1 cellular context compared by ENCODE assay signal in the genomic region with DNA sequence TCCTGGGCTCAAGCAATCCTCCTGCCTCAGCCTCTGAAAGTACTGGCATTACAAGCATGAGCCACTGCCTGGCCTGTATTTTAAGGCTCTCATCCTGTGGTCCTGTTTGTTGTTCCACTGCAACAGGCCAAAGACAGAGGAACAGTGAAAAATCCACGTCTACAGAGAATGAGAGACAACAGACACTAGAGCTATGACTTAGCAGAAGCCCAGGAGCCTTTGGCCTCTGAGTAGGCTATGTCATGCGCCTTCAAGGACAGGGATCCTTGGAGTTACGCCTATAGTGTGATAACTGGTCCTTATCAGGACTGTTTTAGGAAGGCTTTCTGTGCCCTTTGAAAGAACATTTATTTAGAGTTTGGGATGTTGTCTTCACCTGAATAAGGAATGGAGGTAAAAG.
TF ChIP-seq lines count a peak whose summit lies in the region.

No MANE protein-coding gene starts in this region.

TF ChIP-seq in K562, 482 proteins besides CTCF, POLR2A, EP300 and RAD21 (continued from another document and continues in another):
- TF ChIP-seq NR2C2 (CRISPR knock-in tag; IDR thresholded peaks at IDR 0.05) (no peak), NR2C2 (tag; IDR thresholded peaks at IDR 0.05) (peak; percentile 77), ZFX (CRISPR knock-in tag; IDR thresholded peaks at IDR 0.05) (peak; percentile 67), TAF7 (tag; IDR thresholded peaks at IDR 0.05) (peak; percentile 39; the same call in 1 of the 2 replicates), CBX8 (IDR thresholded peaks at IDR 0.05; ENCODE audit: borderline replicate concordance, extremely low read depth, low read depth, low read length, poor library complexity, severe bottlenecking) (no peak), HEY1 (CRISPR knock-in tag; IDR thresholded peaks at IDR 0.05; ENCODE audit: borderline replicate concordance) (0 out of 2 replicates have a peak, but pooled peaks have one; percentile 66), HSF4 (CRISPR knock-in tag; IDR thresholded peaks at IDR 0.05; ENCODE audit: borderline replicate concordance) (no peak), EP400 (IDR thresholded peaks at IDR 0.05) (peak; percentile 36; the same call in 1 of the 2 replicates), ATF1 (CRISPR knock-in tag; IDR thresholded peaks at IDR 0.05) (no peak), ATF1 (tag; IDR thresholded peaks at IDR 0.05) (0 out of 2 replicates have a peak, but pooled peaks have one; percentile 8), ADNP (tag; IDR thresholded peaks at IDR 0.05) (no peak), ZNF239 (CRISPR knock-in tag; IDR thresholded peaks at IDR 0.05) (peak; percentile 73), ZNF780A (CRISPR knock-in tag; IDR thresholded peaks at IDR 0.05) (no peak), BHLHE40 (IDR thresholded peaks at IDR 0.05; ENCODE audit: low read length) (peak; percentile 27; the same call in 1 of the 2 replicates), HDGF (IDR thresholded peaks at IDR 0.05) (0 out of 2 replicates have a peak, but pooled peaks have one; percentile 47), ATF7 (IDR thresholded peaks at IDR 0.05) (peak; percentile 44; the same call in 1 of the 2 replicates), NFE2 (IDR thresholded peaks at IDR 0.05; ENCODE audit: low read depth) (peak; percentile 89), C11orf30 (IDR thresholded peaks at IDR 0.05; ENCODE audit: low read depth) (peak; percentile 82), NRF1 (conservative IDR thresholded peaks at IDR 0.05 in 1 of 2, IDR thresholded peaks at IDR 0.05 in 1 of 2) (peak; percentile 63 to 75), PHF20 (IDR thresholded peaks at IDR 0.05; ENCODE audit: partially characterized antibody) (no peak), CTBP1 (IDR thresholded peaks at IDR 0.05; ENCODE audit: borderline replicate concordance) (peak; percentile 52; the same call in 1 of the 2 replicates), MTA3 (IDR thresholded peaks at IDR 0.05; ENCODE audit: borderline replicate concordance) (peak; percentile 40; the same call in 1 of the 2 replicates), ILF3 (IDR thresholded peaks at IDR 0.05; ENCODE audit: borderline replicate concordance) (no peak), ZNF766 (CRISPR knock-in tag; conservative IDR thresholded peaks at IDR 0.05) (0 out of 2 replicates have a peak, but pooled peaks have one; percentile 38), GATAD2A (IDR thresholded peaks at IDR 0.05) (0 out of 2 replicates have a peak, but pooled peaks have one; percentile 27), SUPT5H (IDR thresholded peaks at IDR 0.05) (peak; percentile 42; the same call in 1 of the 2 replicates), HNRNPUL1 (IDR thresholded peaks at IDR 0.05; ENCODE audit: low read length) (no peak), NR2C1 (IDR thresholded peaks at IDR 0.05) (no peak; the same call in 1 of the 2 replicates), NR2C1 (tag; IDR thresholded peaks at IDR 0.05) (peak; percentile 45; the same call in 1 of the 2 replicates), TAL1 (IDR thresholded peaks at IDR 0.05) (no peak), SMAD3 (CRISPR knock-in tag; conservative IDR thresholded peaks at IDR 0.05) (no peak), MEIS2 (IDR thresholded peaks at IDR 0.05; ENCODE audit: partially characterized antibody) (peak; percentile 21), ZBTB26 (CRISPR knock-in tag; IDR thresholded peaks at IDR 0.05) (no peak), KDM2B (CRISPR knock-in tag; IDR thresholded peaks at IDR 0.05) (no peak), CXXC5 (CRISPR knock-in tag; IDR thresholded peaks at IDR 0.05) (peak; percentile 52; the same call in 1 of the 2 replicates), MAFG (tag; conservative IDR thresholded peaks at IDR 0.05) (peak; percentile 80), PHF8 (IDR thresholded peaks at IDR 0.05; ENCODE audit: borderline replicate concordance, low read length) (peak; percentile 21; the same call in 1 of the 2 replicates), TAF9B (IDR thresholded peaks at IDR 0.05; ENCODE audit: partially characterized antibody) (peak; percentile 15), HMG20B (CRISPR knock-in tag; IDR thresholded peaks at IDR 0.05) (no peak), TBP (optimal IDR thresholded peaks at IDR 0.05; ENCODE audit: low read depth, low read length) (peak; percentile 30), FOS (IDR thresholded peaks at IDR 0.05; ENCODE audit: extremely low read depth, insufficient read length) (no peak), SMARCA4 (IDR thresholded peaks at IDR 0.05) (peak; percentile 74), JUND (IDR thresholded peaks at IDR 0.05; ENCODE audit: borderline replicate concordance, low read depth, low read length) (peak; percentile 73; the same call in 1 of the 2 replicates), JUND (tag; IDR thresholded peaks at IDR 0.05; ENCODE audit: borderline replicate concordance, low read depth, low read length) (peak; percentile 76; the same call in 2 of the 3 replicates), ESRRA (IDR thresholded peaks at IDR 0.05; ENCODE audit: borderline replicate concordance, low read depth) (peak; percentile 79), MAFK (IDR thresholded peaks at IDR 0.05; ENCODE audit: low read length) (peak; percentile 66), ZNF174 (CRISPR knock-in tag; IDR thresholded peaks at IDR 0.05) (no peak), ARID1B (IDR thresholded peaks at IDR 0.05) (peak; percentile 63), ZNF316 (IDR thresholded peaks at IDR 0.05) (peak; percentile 57; the same call in 1 of the 2 replicates), ZNF592 (IDR thresholded peaks at IDR 0.05) (peak; percentile 53; the same call in 1 of the 2 replicates), NFIC (IDR thresholded peaks at IDR 0.05) (no peak), NUFIP1 (IDR thresholded peaks at IDR 0.05; ENCODE audit: partially characterized antibody) (peak; percentile 57), CREM (IDR thresholded peaks at IDR 0.05; ENCODE audit: low read depth) (0 out of 2 replicates have a peak, but pooled peaks have one; percentile 13), FOXJ2 (tag; IDR thresholded peaks at IDR 0.05) (peak; percentile 37; the same call in 1 of the 2 replicates), DPF2 (IDR thresholded peaks at IDR 0.05) (peak; percentile 77), RAD51 (IDR thresholded peaks at IDR 0.05; ENCODE audit: borderline replicate concordance, low read depth) (peak; percentile 44; the same call in 1 of the 2 replicates)
- TF ChIP-seq, protein P1, sequence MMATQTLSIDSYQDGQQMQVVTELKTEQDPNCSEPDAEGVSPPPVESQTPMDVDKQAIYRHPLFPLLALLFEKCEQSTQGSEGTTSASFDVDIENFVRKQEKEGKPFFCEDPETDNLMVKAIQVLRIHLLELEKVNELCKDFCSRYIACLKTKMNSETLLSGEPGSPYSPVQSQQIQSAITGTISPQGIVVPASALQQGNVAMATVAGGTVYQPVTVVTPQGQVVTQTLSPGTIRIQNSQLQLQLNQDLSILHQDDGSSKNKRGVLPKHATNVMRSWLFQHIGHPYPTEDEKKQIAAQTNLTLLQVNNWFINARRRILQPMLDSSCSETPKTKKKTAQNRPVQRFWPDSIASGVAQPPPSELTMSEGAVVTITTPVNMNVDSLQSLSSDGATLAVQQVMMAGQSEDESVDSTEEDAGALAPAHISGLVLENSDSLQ (IDR thresholded peaks at IDR 0.05), result peak; percentile 42; the same call in 1 of the 2 replicates
- TF ChIP-seq, protein P2, sequence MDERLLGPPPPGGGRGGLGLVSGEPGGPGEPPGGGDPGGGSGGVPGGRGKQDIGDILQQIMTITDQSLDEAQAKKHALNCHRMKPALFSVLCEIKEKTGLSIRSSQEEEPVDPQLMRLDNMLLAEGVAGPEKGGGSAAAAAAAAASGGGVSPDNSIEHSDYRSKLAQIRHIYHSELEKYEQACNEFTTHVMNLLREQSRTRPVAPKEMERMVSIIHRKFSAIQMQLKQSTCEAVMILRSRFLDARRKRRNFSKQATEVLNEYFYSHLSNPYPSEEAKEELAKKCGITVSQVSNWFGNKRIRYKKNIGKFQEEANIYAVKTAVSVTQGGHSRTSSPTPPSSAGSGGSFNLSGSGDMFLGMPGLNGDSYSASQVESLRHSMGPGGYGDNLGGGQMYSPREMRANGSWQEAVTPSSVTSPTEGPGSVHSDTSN (CRISPR knock-in tag; IDR thresholded peaks at IDR 0.05; ENCODE audit: low read depth), result no peak
- TF ChIP-seq, protein P2 (tag; conservative IDR thresholded peaks at IDR 0.05; ENCODE audit: low read depth), result 0 out of 2 replicates have a peak, but pooled peaks have one; percentile 28
- TF ChIP-seq, protein P3, sequence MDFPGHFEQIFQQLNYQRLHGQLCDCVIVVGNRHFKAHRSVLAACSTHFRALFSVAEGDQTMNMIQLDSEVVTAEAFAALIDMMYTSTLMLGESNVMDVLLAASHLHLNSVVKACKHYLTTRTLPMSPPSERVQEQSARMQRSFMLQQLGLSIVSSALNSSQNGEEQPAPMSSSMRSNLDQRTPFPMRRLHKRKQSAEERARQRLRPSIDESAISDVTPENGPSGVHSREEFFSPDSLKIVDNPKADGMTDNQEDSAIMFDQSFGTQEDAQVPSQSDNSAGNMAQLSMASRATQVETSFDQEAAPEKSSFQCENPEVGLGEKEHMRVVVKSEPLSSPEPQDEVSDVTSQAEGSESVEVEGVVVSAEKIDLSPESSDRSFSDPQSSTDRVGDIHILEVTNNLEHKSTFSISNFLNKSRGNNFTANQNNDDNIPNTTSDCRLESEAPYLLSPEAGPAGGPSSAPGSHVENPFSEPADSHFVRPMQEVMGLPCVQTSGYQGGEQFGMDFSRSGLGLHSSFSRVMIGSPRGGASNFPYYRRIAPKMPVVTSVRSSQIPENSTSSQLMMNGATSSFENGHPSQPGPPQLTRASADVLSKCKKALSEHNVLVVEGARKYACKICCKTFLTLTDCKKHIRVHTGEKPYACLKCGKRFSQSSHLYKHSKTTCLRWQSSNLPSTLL (IDR thresholded peaks at IDR 0.05), result no peak
- TF ChIP-seq, protein P4, sequence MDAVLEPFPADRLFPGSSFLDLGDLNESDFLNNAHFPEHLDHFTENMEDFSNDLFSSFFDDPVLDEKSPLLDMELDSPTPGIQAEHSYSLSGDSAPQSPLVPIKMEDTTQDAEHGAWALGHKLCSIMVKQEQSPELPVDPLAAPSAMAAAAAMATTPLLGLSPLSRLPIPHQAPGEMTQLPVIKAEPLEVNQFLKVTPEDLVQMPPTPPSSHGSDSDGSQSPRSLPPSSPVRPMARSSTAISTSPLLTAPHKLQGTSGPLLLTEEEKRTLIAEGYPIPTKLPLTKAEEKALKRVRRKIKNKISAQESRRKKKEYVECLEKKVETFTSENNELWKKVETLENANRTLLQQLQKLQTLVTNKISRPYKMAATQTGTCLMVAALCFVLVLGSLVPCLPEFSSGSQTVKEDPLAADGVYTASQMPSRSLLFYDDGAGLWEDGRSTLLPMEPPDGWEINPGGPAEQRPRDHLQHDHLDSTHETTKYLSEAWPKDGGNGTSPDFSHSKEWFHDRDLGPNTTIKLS (IDR thresholded peaks at IDR 0.05; ENCODE audit: borderline replicate concordance, low read depth), result peak; percentile 34; the same call in 1 of the 2 replicates
